14 cellular contexts compared by ENCODE assay signal in genomic region chrX:118499295-118499694, GRCh38. TPM values are rescaled to one million over a fixed set of nuclear protein-coding genes. Genes with fewer than 3 reads are reported as not detected.
A peak's percentile ranks its signal among the peaks of the same experiment; 100 is the strongest.
DNase-seq lines count a peak whose midpoint lies in the region; ATAC-seq and TF ChIP-seq lines count a peak whose summit lies in the region.
"Had no signal": no experiment of that assay in that cellular context is flagged by ENCODE, and none has a peak within 500 bp of the region (broad histone marks: within the 10 kb centered on the region; RNA-seq: fewer than 3 reads in every experiment).

No MANE protein-coding gene starts in this region.

- H3K9me3 ChIP-seq in right cardiac atrium (ENCODE audit: control insufficient read depth, low read length) (no peaks in the 10 kb centered on the region), uterus (no peaks in the 10 kb centered on the region)

- no peaks in the 10 kb centered on the region for H3K36me3 ChIP-seq in brain microvascular endothelial cell (replicated peaks)
- no peaks in the 10 kb centered on the region for H3K36me3 ChIP-seq in uterus

- H3K4me1 Mint-ChIP-seq in nephron progenitor cell = peaks cover 42% of the 10 kb centered on the region

- H3K27me3 Mint-ChIP-seq in nephron progenitor cell (ENCODE audit: low read depth, poor library complexity) = no peaks in the 10 kb centered on the region

- H3K4me3 ChIP-seq in brain microvascular endothelial cell (ENCODE audit: low read depth, low read length) (no peak overlapping the region), right cardiac atrium (ENCODE audit: low read length) (no peak overlapping the region), uterus (no peak overlapping the region)
- H3K4me3 ChIP-seq: K562, SK-N-MC had no signal

- no peak overlapping the region for H3K27ac ChIP-seq in brain microvascular endothelial cell
- no peak overlapping the region for H3K27ac ChIP-seq in right cardiac atrium (ENCODE audit: low read length)
- H3K27ac ChIP-seq in uterus = no peak overlapping the region
- H3K27ac ChIP-seq: SK-N-MC had no signal

- H3K36me3 Mint-ChIP-seq in nephron progenitor cell (ENCODE audit: low read depth) = peaks cover 17% of the 10 kb centered on the region

- 57% methylated on average over 15 of the region's 15 CpGs for WGBS in right cardiac atrium

- H3K4me1 ChIP-seq in right cardiac atrium (ENCODE audit: control insufficient read depth, insufficient read depth, low read length) (peaks cover 2% of the 10 kb centered on the region), uterus (no peaks in the 10 kb centered on the region)

- TF ChIP-seq POLR2A in uterus (IDR thresholded peaks at IDR 0.05) = no peak

- peaks cover 38% of the 10 kb centered on the region for H3K9me3 Mint-ChIP-seq in nephron progenitor cell

- H3K27me3 ChIP-seq in brain microvascular endothelial cell (replicated peaks) = no peaks in the 10 kb centered on the region
- H3K27me3 ChIP-seq in right cardiac atrium (ENCODE audit: control insufficient read depth, insufficient read depth) = no peaks in the 10 kb centered on the region
- H3K27me3 ChIP-seq in uterus = no peaks in the 10 kb centered on the region

- TF ChIP-seq CTCF in brain microvascular endothelial cell (IDR thresholded peaks at IDR 0.05; ENCODE audit: low read depth, low read length, missing control alignments) = peak; percentile 30
- TF ChIP-seq CTCF in nephron progenitor cell (IDR thresholded peaks at IDR 0.05) = no peak
- no peak for TF ChIP-seq CTCF in uterus (IDR thresholded peaks at IDR 0.05)

- DNase-seq in NCI-H510A treated with DMSO at 0.1 percent for 48 hours (lab: John Stamatoyannopoulos, UW) (peak; percentile 12), NCI-H510A (lab: John Stamatoyannopoulos, UW) (no peak), NCI-H2107 (lab: John Stamatoyannopoulos, UW) (peak; percentile 37), brain microvascular endothelial cell (no peak), nephron progenitor cell (peak; percentile 33), right cardiac atrium (no peak), medulla oblongata (ENCODE audit: extremely low spot score) (no peak), uterus (no peak)
- DNase-seq: ACHN; activated CD4-positive, alpha-beta T cell treated with anti-CD3 and anti-CD28 coated beads for 4 hours; amniotic stem cell; GDM1 had no signal

- intact Hi-C loops in right cardiac atrium (cut with DNase I) (no loop called here), uterus (cut with DNase I; ENCODE audit: low total_unique reads) (no loop called here)

- in situ Hi-C loops in brain microvascular endothelial cell (cut with HindIII; ENCODE audit: low pct_ligation_motif_present, low sequenced_read_pairs) = no loop called here

- no peak for ATAC-seq in right cardiac atrium
- ATAC-seq: K562 had no signal

- H3K27ac Mint-ChIP-seq in nephron progenitor cell = peak overlapping the region; percentile 24

- peak overlapping the region; percentile 70 for H3K4me3 Mint-ChIP-seq in nephron progenitor cell

RNA-seq across cellular contexts. Expression of gene DOCK11, which starts 3.7 kb away (rescaled TPM):
- total RNA-seq in right cardiac atrium = 1 to 10 TPM; 3.3 to 8.5 (median 6.2) TPM
- 3.5 TPM for polyA plus RNA-seq in right cardiac atrium
- total RNA-seq in uterus = 10 to 100 TPM; 13.1 to 33.1 (median 25.4) TPM

Comparison
In these comparisons a context has a peak if more than half of its experiments do, and no peak if none do; other contexts are left out.
1. DNase-seq: peak in NCI-H510A treated with DMSO at 0.1 percent for 48 hours (single experiment), NCI-H2107 (single experiment) and nephron progenitor cell (single experiment); none in NCI-H510A (single experiment), brain microvascular endothelial cell (single experiment), right cardiac atrium (0 of 3), medulla oblongata (single experiment) and uterus (0 of 2).